ENCODE assay signal across 37 cellular contexts in genomic region chr3:42856544-42856943, GRCh38. TPM values are rescaled to one million over a fixed set of nuclear protein-coding genes. Genes with fewer than 3 reads are reported as not detected.
"Had no signal": no experiment of that assay in that cellular context is flagged by ENCODE, and none has a peak within 500 bp of the region (broad histone marks: within the 10 kb centered on the region; RNA-seq: fewer than 3 reads in every experiment).

No MANE protein-coding gene starts in this region.

- H3K4me1 Mint-ChIP-seq: activated CD4-positive, alpha-beta T cell treated with anti-CD3 and anti-CD28 coated beads for 36 hours; activated CD4-positive, alpha-beta T cell treated with anti-CD3 and anti-CD28 coated beads, Interleukin-2, amount 10 ng/mL, durations not matched to agents 24 days and 14 days; activated CD8-positive, alpha-beta memory T cell treated with anti-CD3 and anti-CD28 coated beads, Interleukin-2, amount 10 ng/mL, durations not matched to agents 7 days and 5 days; activated naive CD4-positive, alpha-beta T cell treated with anti-CD3 and anti-CD28 coated beads, Interleukin-2, amount 50 U/mL, for 24 hours; activated naive CD8-positive, alpha-beta T cell treated with anti-CD3 and anti-CD28 coated beads for 36 hours; activated naive CD8-positive, alpha-beta T cell treated with anti-CD3 and anti-CD28 coated beads, Interleukin-2, amount 50 U/mL, for 24 hours had no signal

- H3K9me3 ChIP-seq: adrenal gland, body of pancreas, gastrocnemius medialis had no signal

- H3K4me3 ChIP-seq: adrenal gland, body of pancreas, esophagus muscularis mucosa, gastrocnemius medialis, heart left ventricle had no signal

- H3K36me3 Mint-ChIP-seq: activated CD4-positive, alpha-beta memory T cell treated with anti-CD3 and anti-CD28 coated beads for 36 hours; activated CD8-positive, alpha-beta memory T cell treated with anti-CD3 and anti-CD28 coated beads, Interleukin-2, amount 10 ng/mL, durations not matched to agents 7 days and 5 days; activated naive CD4-positive, alpha-beta T cell treated with anti-CD3 and anti-CD28 coated beads, Interleukin-2, amount 50 U/mL, for 24 hours; activated naive CD8-positive, alpha-beta T cell treated with anti-CD3 and anti-CD28 coated beads for 36 hours had no signal

- H3K27ac ChIP-seq: adrenal gland, body of pancreas, esophagus muscularis mucosa, foreskin keratinocyte, gastrocnemius medialis, heart left ventricle, WERI-Rb-1 had no signal

- H3K36me3 ChIP-seq: adrenal gland, esophagus muscularis mucosa, gastrocnemius medialis, heart left ventricle, WERI-Rb-1 had no signal

- H3K4me1 ChIP-seq: foreskin keratinocyte had no signal

- H3K4me3 Mint-ChIP-seq: activated CD4-positive, alpha-beta memory T cell treated with anti-CD3 and anti-CD28 coated beads for 36 hours; activated CD4-positive, alpha-beta T cell treated with anti-CD3 and anti-CD28 coated beads for 36 hours; activated CD4-positive, alpha-beta T cell treated with anti-CD3 and anti-CD28 coated beads, Interleukin-2, amount 10 ng/mL, durations not matched to agents 24 days and 14 days; activated CD8-positive, alpha-beta memory T cell treated with anti-CD3 and anti-CD28 coated beads, Interleukin-2, amount 10 ng/mL, durations not matched to agents 7 days and 5 days; activated CD8-positive, alpha-beta T cell treated with anti-CD3 and anti-CD28 coated beads, Interleukin-2, amount 10 ng/mL, durations not matched to agents 7 days and 5 days; activated naive CD4-positive, alpha-beta T cell treated with anti-CD3 and anti-CD28 coated beads for 36 hours; activated naive CD4-positive, alpha-beta T cell treated with anti-CD3 and anti-CD28 coated beads, Interleukin-2, amount 50 U/mL, for 24 hours; activated naive CD8-positive, alpha-beta T cell treated with anti-CD3 and anti-CD28 coated beads for 36 hours; activated naive CD8-positive, alpha-beta T cell treated with anti-CD3 and anti-CD28 coated beads, Interleukin-2, amount 50 U/mL, for 24 hours; activated T-helper 1 cell treated with anti-CD3 and anti-CD28 coated beads, Interleukin-12 subunit alpha, Interleukin-12 subunit beta, Interleukin-2, Interleukin-4 antibody, amounts not matched to agents 30 ng/mL and 10 ng/mL and 1 ng/mL, durations not matched to agents 14 hours and 24 hours and 36 hours; effector memory CD8-positive, alpha-beta T cell; T-helper 17 cell; T-helper 2 cell treated with Interferon-gamma antibody and Interleukin-4, amounts not matched to agents 5 μg/mL and 100 μg/mL, for 36 hours had no signal

- H3K9me3 Mint-ChIP-seq: activated CD4-positive, alpha-beta memory T cell treated with anti-CD3 and anti-CD28 coated beads for 36 hours; activated naive CD4-positive, alpha-beta T cell treated with anti-CD3 and anti-CD28 coated beads, Interleukin-2, amount 50 U/mL, for 24 hours; activated naive CD8-positive, alpha-beta T cell treated with anti-CD3 and anti-CD28 coated beads, Interleukin-2, amount 50 U/mL, for 24 hours; activated T-helper 1 cell treated with anti-CD3 and anti-CD28 coated beads, Interleukin-12 subunit alpha, Interleukin-12 subunit beta, Interleukin-2, Interleukin-4 antibody, amounts not matched to agents 30 ng/mL and 10 ng/mL and 1 ng/mL, durations not matched to agents 14 hours and 24 hours and 36 hours; activated T-helper 2 cell treated with anti-CD3 and anti-CD28 coated beads, Interferon-gamma antibody, Interleukin-2, Interleukin-4, amounts not matched to agents 10 μg/mL and 5 μg/mL and 100 μg/mL, durations not matched to agents 14 hours and 24 hours and 36 hours; effector memory CD8-positive, alpha-beta T cell had no signal

- H3K27me3 ChIP-seq: adrenal gland, body of pancreas, esophagus muscularis mucosa, gastrocnemius medialis, heart left ventricle had no signal

- H3K27ac Mint-ChIP-seq: activated CD4-positive, alpha-beta memory T cell treated with anti-CD3 and anti-CD28 coated beads for 36 hours; activated CD4-positive, alpha-beta T cell treated with anti-CD3 and anti-CD28 coated beads for 36 hours; activated CD4-positive, alpha-beta T cell treated with anti-CD3 and anti-CD28 coated beads, Interleukin-2, amount 10 ng/mL, durations not matched to agents 24 days and 14 days; activated CD8-positive, alpha-beta memory T cell treated with anti-CD3 and anti-CD28 coated beads, Interleukin-2, amount 10 ng/mL, durations not matched to agents 7 days and 5 days; activated CD8-positive, alpha-beta T cell treated with anti-CD3 and anti-CD28 coated beads, Interleukin-2, amount 10 ng/mL, durations not matched to agents 7 days and 5 days; activated naive CD4-positive, alpha-beta T cell treated with anti-CD3 and anti-CD28 coated beads for 36 hours; activated naive CD4-positive, alpha-beta T cell treated with anti-CD3 and anti-CD28 coated beads, Interleukin-2, amount 50 U/mL, for 24 hours; activated naive CD8-positive, alpha-beta T cell treated with anti-CD3 and anti-CD28 coated beads for 36 hours; activated naive CD8-positive, alpha-beta T cell treated with anti-CD3 and anti-CD28 coated beads, Interleukin-2, amount 50 U/mL, for 24 hours; activated T-helper 1 cell treated with anti-CD3 and anti-CD28 coated beads, Interleukin-12 subunit alpha, Interleukin-12 subunit beta, Interleukin-2, Interleukin-4 antibody, amounts not matched to agents 30 ng/mL and 10 ng/mL and 1 ng/mL, durations not matched to agents 14 hours and 24 hours and 36 hours; activated T-helper 2 cell treated with anti-CD3 and anti-CD28 coated beads, Interferon-gamma antibody, Interleukin-2, Interleukin-4, amounts not matched to agents 10 μg/mL and 5 μg/mL and 100 μg/mL, durations not matched to agents 14 hours and 24 hours and 36 hours; effector memory CD8-positive, alpha-beta T cell; T-helper 17 cell; T-helper 2 cell treated with Interferon-gamma antibody and Interleukin-4, amounts not matched to agents 5 μg/mL and 100 μg/mL, for 36 hours had no signal

- DNase-seq: activated CD4-positive, alpha-beta memory T cell treated with anti-CD3 and anti-CD28 coated beads for 36 hours; activated CD4-positive, alpha-beta T cell treated with anti-CD3 and anti-CD28 coated beads for 36 hours; activated CD4-positive, alpha-beta T cell treated with anti-CD3 and anti-CD28 coated beads, Interleukin-2, amount 10 ng/mL, durations not matched to agents 24 days and 14 days; activated CD4-positive, CD25-positive, alpha-beta regulatory T cell; activated CD4-positive, CD25-positive, alpha-beta regulatory T cell treated with anti-CD3 and anti-CD28 coated beads, Interleukin-2, amount 50 U/mL, for 72 hours; activated CD8-positive, alpha-beta memory T cell treated with anti-CD3 and anti-CD28 coated beads, Interleukin-2, amount 50 U/mL, for 4 hours; activated CD8-positive, alpha-beta T cell treated with anti-CD3 and anti-CD28 coated beads, Interleukin-2, amount 10 ng/mL, durations not matched to agents 7 days and 5 days; activated effector memory CD4-positive, alpha-beta T cell treated with anti-CD3 and anti-CD28 coated beads, Interleukin-2, amount 50 U/mL, for 16 hours; activated naive CD4-positive, alpha-beta T cell treated with anti-CD3 and anti-CD28 coated beads for 36 hours; activated naive CD8-positive, alpha-beta T cell treated with anti-CD3 and anti-CD28 coated beads for 36 hours; activated naive CD8-positive, alpha-beta T cell treated with anti-CD3 and anti-CD28 coated beads, Interleukin-2, amount 50 U/mL, for 24 hours; activated T-cell treated with anti-CD3 and anti-CD28 coated beads, Interleukin-2, amount 50 U/mL, for 1 hour; activated T-cell treated with anti-CD3 and anti-CD28 coated beads, Interleukin-2, amount 50 U/mL, for 48 hours; adrenal gland; amygdala; aorta; body of pancreas; caudate nucleus; cortex of kidney; dermis blood vessel endothelial cell; effector CD4-positive, alpha-beta T cell; effector memory CD8-positive, alpha-beta T cell; foreskin keratinocyte; glutamatergic neuron; heart left ventricle; T-helper 17 cell; T1000; WERI-Rb-1 had no signal

- ATAC-seq: activated CD4-positive, alpha-beta T cell treated with anti-CD3 and anti-CD28 coated beads for 36 hours; activated CD8-positive, alpha-beta memory T cell treated with anti-CD3 and anti-CD28 coated beads, Interleukin-2, amount 10 ng/mL, durations not matched to agents 7 days and 5 days; activated CD8-positive, alpha-beta T cell treated with anti-CD3 and anti-CD28 coated beads, Interleukin-2, amount 10 ng/mL, durations not matched to agents 7 days and 5 days; activated naive CD8-positive, alpha-beta T cell treated with anti-CD3 and anti-CD28 coated beads, Interleukin-2, amount 50 U/mL, for 24 hours; body of pancreas; effector memory CD8-positive, alpha-beta T cell; foreskin keratinocyte; gastrocnemius medialis; heart left ventricle; T-helper 17 cell had no signal

RNA-seq across cellular contexts. Expression of gene CYP8B1, which starts 19.1 kb away (rescaled TPM):
- total RNA-seq: activated CD4-positive, alpha-beta memory T cell treated with anti-CD3 and anti-CD28 coated beads for 36 hours; activated CD4-positive, alpha-beta T cell treated with anti-CD3 and anti-CD28 coated beads for 36 hours; activated CD4-positive, alpha-beta T cell treated with anti-CD3 and anti-CD28 coated beads, Interleukin-2, amount 10 ng/mL, durations not matched to agents 24 days and 14 days; activated CD8-positive, alpha-beta memory T cell treated with anti-CD3 and anti-CD28 coated beads for 36 hours; activated CD8-positive, alpha-beta memory T cell treated with anti-CD3 and anti-CD28 coated beads, Interleukin-2, amount 10 ng/mL, durations not matched to agents 7 days and 5 days; activated CD8-positive, alpha-beta T cell treated with anti-CD3 and anti-CD28 coated beads, Interleukin-2, amount 10 ng/mL, durations not matched to agents 7 days and 5 days; activated naive CD4-positive, alpha-beta T cell treated with anti-CD3 and anti-CD28 coated beads for 36 hours; activated naive CD8-positive, alpha-beta T cell treated with anti-CD3 and anti-CD28 coated beads for 36 hours; activated T-helper 1 cell treated with anti-CD3 and anti-CD28 coated beads, Interleukin-12 subunit alpha, Interleukin-12 subunit beta, Interleukin-2, Interleukin-4 antibody, amounts not matched to agents 30 ng/mL and 10 ng/mL and 1 ng/mL, durations not matched to agents 14 hours and 24 hours and 36 hours; activated T-helper 2 cell treated with anti-CD3 and anti-CD28 coated beads, Interferon-gamma antibody, Interleukin-2, Interleukin-4, amounts not matched to agents 10 μg/mL and 5 μg/mL and 100 μg/mL, durations not matched to agents 14 hours and 24 hours and 36 hours; aorta; body of pancreas; chondrocyte; dermis blood vessel endothelial cell; esophagus muscularis mucosa; foreskin keratinocyte; T-helper 17 cell had no signal
- polyA plus RNA-seq: foreskin keratinocyte, heart left ventricle had no signal

RNA-seq across cellular contexts. Expression of gene ZNF662, which starts 49.4 kb away (rescaled TPM):
- total RNA-seq: chondrocyte had no signal
